1 cellular context compared by ENCODE assay signal in genomic region chr3:197883541-197883940, GRCh38.
TF ChIP-seq lines count a peak whose summit lies in the region.

No MANE protein-coding gene starts in this region.

TF ChIP-seq in GM23338, 12 proteins besides CTCF, POLR2A, EP300 and RAD21 (continued from another document):
- TF ChIP-seq, protein P1, sequence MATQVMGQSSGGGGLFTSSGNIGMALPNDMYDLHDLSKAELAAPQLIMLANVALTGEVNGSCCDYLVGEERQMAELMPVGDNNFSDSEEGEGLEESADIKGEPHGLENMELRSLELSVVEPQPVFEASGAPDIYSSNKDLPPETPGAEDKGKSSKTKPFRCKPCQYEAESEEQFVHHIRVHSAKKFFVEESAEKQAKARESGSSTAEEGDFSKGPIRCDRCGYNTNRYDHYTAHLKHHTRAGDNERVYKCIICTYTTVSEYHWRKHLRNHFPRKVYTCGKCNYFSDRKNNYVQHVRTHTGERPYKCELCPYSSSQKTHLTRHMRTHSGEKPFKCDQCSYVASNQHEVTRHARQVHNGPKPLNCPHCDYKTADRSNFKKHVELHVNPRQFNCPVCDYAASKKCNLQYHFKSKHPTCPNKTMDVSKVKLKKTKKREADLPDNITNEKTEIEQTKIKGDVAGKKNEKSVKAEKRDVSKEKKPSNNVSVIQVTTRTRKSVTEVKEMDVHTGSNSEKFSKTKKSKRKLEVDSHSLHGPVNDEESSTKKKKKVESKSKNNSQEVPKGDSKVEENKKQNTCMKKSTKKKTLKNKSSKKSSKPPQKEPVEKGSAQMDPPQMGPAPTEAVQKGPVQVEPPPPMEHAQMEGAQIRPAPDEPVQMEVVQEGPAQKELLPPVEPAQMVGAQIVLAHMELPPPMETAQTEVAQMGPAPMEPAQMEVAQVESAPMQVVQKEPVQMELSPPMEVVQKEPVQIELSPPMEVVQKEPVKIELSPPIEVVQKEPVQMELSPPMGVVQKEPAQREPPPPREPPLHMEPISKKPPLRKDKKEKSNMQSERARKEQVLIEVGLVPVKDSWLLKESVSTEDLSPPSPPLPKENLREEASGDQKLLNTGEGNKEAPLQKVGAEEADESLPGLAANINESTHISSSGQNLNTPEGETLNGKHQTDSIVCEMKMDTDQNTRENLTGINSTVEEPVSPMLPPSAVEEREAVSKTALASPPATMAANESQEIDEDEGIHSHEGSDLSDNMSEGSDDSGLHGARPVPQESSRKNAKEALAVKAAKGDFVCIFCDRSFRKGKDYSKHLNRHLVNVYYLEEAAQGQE (IDR thresholded peaks at IDR 0.05; ENCODE audit: unreplicated experiment): no peak
- TF ChIP-seq ZNF462 (CRISPR knock-in tag; IDR thresholded peaks at IDR 0.05): no peak
- no peak for TF ChIP-seq ZNF331 (CRISPR knock-in tag; IDR thresholded peaks at IDR 0.05; ENCODE audit: low read depth)
